ENCODE assay signal across 16 cellular contexts in genomic region chr2:1686784-1687105, GRCh38. TPM values are rescaled to one million over a fixed set of nuclear protein-coding genes. Genes with fewer than 3 reads are reported as not detected.
DNase-seq lines count a peak whose midpoint lies in the region; ATAC-seq and TF ChIP-seq lines count a peak whose summit lies in the region.
"Had no signal": no experiment of that assay in that cellular context is flagged by ENCODE, and none has a peak within 500 bp of the region (broad histone marks: within the 10 kb centered on the region; RNA-seq: fewer than 3 reads in every experiment).

No MANE protein-coding gene starts in this region.

- H3K27me3 ChIP-seq in AG04450 (ENCODE audit: control insufficient read depth, insufficient read depth, low read length) (no peaks in the 10 kb centered on the region), PC-9 (ENCODE audit: insufficient read depth, low read depth) (peaks cover 18% of the 10 kb centered on the region; the same call in 1 of the 2 replicates), A673 (replicated peaks; ENCODE audit: insufficient read depth, low read depth, low read length, poor library complexity) (no peaks in the 10 kb centered on the region)
- H3K27me3 ChIP-seq: upper lobe of left lung had no signal

- H3K27ac ChIP-seq in AG04450 (ENCODE audit: low read depth, low read length): peak overlapping the region; percentile 47
- H3K27ac ChIP-seq in PC-9: peak overlapping the region; percentile 70
- H3K27ac ChIP-seq in A673 (ENCODE audit: low read depth, low read length, poor library complexity, severe bottlenecking): no peak overlapping the region
- H3K27ac ChIP-seq: upper lobe of left lung had no signal

- TF ChIP-seq CTCF in AG04450 (IDR thresholded peaks at IDR 0.05; ENCODE audit: low read depth, low read length): no peak
- TF ChIP-seq CTCF in PC-9 (conservative IDR thresholded peaks at IDR 0.05): no peak
- TF ChIP-seq CTCF in nephron progenitor cell (IDR thresholded peaks at IDR 0.05): no peak
- no peak for TF ChIP-seq CTCF in A673 (conservative IDR thresholded peaks at IDR 0.05; ENCODE audit: low read depth, low read length)

- H3K4me1 ChIP-seq in PC-9 (replicated peaks; ENCODE audit: insufficient read depth): peaks cover 50% of the 10 kb centered on the region
- peaks cover 13% of the 10 kb centered on the region for H3K4me1 ChIP-seq in A673 (ENCODE audit: insufficient read depth, low read length, poor library complexity, severe bottlenecking)

- peak overlapping the region; percentile 57 for H3K4me3 Mint-ChIP-seq in nephron progenitor cell

- BruUV-seq in PC-9 (replicated peaks; lab: Mats Ljungman, UMichigan) (no TSS peak), A673 (replicated peaks; lab: Mats Ljungman, UMichigan) (no TSS peak)

- no peaks in the 10 kb centered on the region for H3K9me3 Mint-ChIP-seq in nephron progenitor cell

- POLR2A ChIA-PET in AG04450 (lab: Yijun Ruan, JAX): interaction anchor here (1.2 to 1.8 kb wide), 3 partner anchors 11 to 44 kb away, joined by 3 to 12 read pairs (median 4); no protein-coding TSS in a partner anchor
- POLR2A ChIA-PET in PC-9 (lab: Charles Lee; ENCODE audit: unreplicated experiment): no interaction called here
- POLR2A ChIA-PET in A673 (lab: Charles Lee; ENCODE audit: low non-redundant PET): no interaction called here

- H3K4me3 ChIP-seq in AG04450 (ENCODE audit: low read depth, low read length) (no peak overlapping the region), PC-9 (no peak overlapping the region), A673 (ENCODE audit: low read depth, low read length, poor library complexity, severe bottlenecking) (no peak overlapping the region)
- H3K4me3 ChIP-seq: upper lobe of left lung had no signal

- H3K27me3 Mint-ChIP-seq in nephron progenitor cell (ENCODE audit: low read depth, poor library complexity): no peaks in the 10 kb centered on the region

- peak overlapping the region; percentile 98 for H3K27ac Mint-ChIP-seq in nephron progenitor cell

- no peak overlapping the region for H2AFZ ChIP-seq in PC-9

- DNase-seq in AG04450 (ENCODE audit: low read depth, low spot score) (no peak), PC-9 (no peak), ecto neural progenitor cell (ENCODE audit: low spot score) (peak; percentile 81), nephron progenitor cell (peak; percentile 78), T-helper 1 cell (no peak), sciatic nerve (ENCODE audit: low spot score) (no peak), A673 (ENCODE audit: low spot score) (no peak)
- DNase-seq: ACHN; activated CD4-positive, alpha-beta T cell treated with anti-CD3 and anti-CD28 coated beads for 1 hour; activated T-cell treated with anti-CD3 and anti-CD28 coated beads, Interleukin-2, amount 50 U/mL, for 48 hours; aorta; Karpas-422; left colon; NCI-H1694 treated with DMSO at 0.1 percent for 48 hours; upper lobe of left lung had no signal

- peak overlapping the region; percentile 41 for H3K4me2 ChIP-seq in PC-9

- H3K36me3 Mint-ChIP-seq in nephron progenitor cell (ENCODE audit: low read depth): peaks cover 61% of the 10 kb centered on the region

- peaks cover 5% of the 10 kb centered on the region; the same call in 1 of the 2 replicates for H3K79me2 ChIP-seq in PC-9 (ENCODE audit: low read depth)

- CTCF ChIA-PET in AG04450 (lab: Charles Lee) (interaction anchor here (0.8 to 2.0 kb wide), 3 partner anchors 10 to 64 kb away, joined by 3 to 14 read pairs (median 5); no protein-coding TSS in a partner anchor), PC-9 (lab: Charles Lee) (no interaction called here), A673 (lab: Charles Lee) (no interaction called here)

- intact Hi-C loops in PC-9 (cut with micrococcal nuclease; ENCODE audit: unreplicated experiment) (loop anchor here (2.0 to 5.0 kb wide), 2 partner anchors 56 to 59 kb away; no protein-coding TSS in a partner anchor), sciatic nerve (cut with DNase I) (no loop called here), A673 (cut with micrococcal nuclease; ENCODE audit: unreplicated experiment) (no loop called here)

- peaks cover 21% of the 10 kb centered on the region for H3F3A ChIP-seq in PC-9 (ENCODE audit: insufficient read depth, low read depth)

- no peaks in the 10 kb centered on the region for H3K9me2 ChIP-seq in PC-9 (ENCODE audit: insufficient read depth)

- ATAC-seq in HG02884 (IDR thresholded peaks at IDR 0.05; ENCODE audit: unreplicated experiment) (no peak), sciatic nerve (no peak)
- ATAC-seq: left colon had no signal

- H3K4me1 Mint-ChIP-seq in nephron progenitor cell: peaks cover 38% of the 10 kb centered on the region

- H4K20me1 ChIP-seq in PC-9 (ENCODE audit: insufficient read depth): no peaks in the 10 kb centered on the region

- H3K9me3 ChIP-seq in AG04450 (ENCODE audit: control insufficient read depth, insufficient read depth, low read length) (no peaks in the 10 kb centered on the region; the same call in 1 of the 2 replicates), PC-9 (ENCODE audit: insufficient read depth, low read depth) (no peaks in the 10 kb centered on the region), A673 (ENCODE audit: low read depth, low read length, poor library complexity, severe bottlenecking) (no peaks in the 10 kb centered on the region)
- H3K9me3 ChIP-seq: upper lobe of left lung had no signal

- H3K36me3 ChIP-seq in PC-9 (ENCODE audit: low read depth) (no peaks in the 10 kb centered on the region), A673 (ENCODE audit: insufficient read depth, low read length, poor library complexity, severe bottlenecking) (peaks cover 69% of the 10 kb centered on the region)

RNA-seq across cellular contexts. Expression of gene PXDN, which starts 57.6 kb away (rescaled TPM):
- 271 and 329 TPM in 2 replicates for polyA plus RNA-seq in AG04450 (2011; rRNA removed)
- polyA minus RNA-seq in AG04450 (2011; rRNA and poly(A)+ RNA removed): 255 and 307 TPM in 2 replicates
- total RNA-seq in PC-9 (2021): 91.1 and 92.2 TPM in 2 replicates
- 38.1 TPM for total RNA-seq in sciatic nerve
- total RNA-seq in A673 (2021): 162 and 175 TPM in 2 replicates

Comparison
In these comparisons a context has a peak if more than half of its experiments do, and no peak if none do; other contexts are left out.
1. DNase-seq: peak in ecto neural progenitor cell (single experiment) and nephron progenitor cell (single experiment); none in AG04450 (single experiment), PC-9 (0 of 2), T-helper 1 cell (0 of 5), sciatic nerve (single experiment) and A673 (single experiment).